ENCODE assay signal across 10 cellular contexts in genomic region chr9:136204838-136205706, GRCh38. TPM values are rescaled to one million over a fixed set of nuclear protein-coding genes. Genes with fewer than 3 reads are reported as not detected.
DNase-seq lines count a peak whose midpoint lies in the region; ATAC-seq lines count a peak whose summit lies in the region.
"Had no signal": no experiment of that assay in that cellular context is flagged by ENCODE, and none has a peak within 500 bp of the region (broad histone marks: within the 10 kb centered on the region; RNA-seq: fewer than 3 reads in every experiment).

LHX3 (minus strand) TSS chr9:136205128; CDS start chr9:136205012, 116 bp downstream.

- H3K27ac Mint-ChIP-seq in effector memory CD8-positive, alpha-beta T cell: no peak within 1 kb of the TSS
- H3K27ac Mint-ChIP-seq in naive B cell: peak within 1 kb of the TSS in 1 of 6 donors; percentile 30

- no peak within 1 kb of the TSS for H3K9ac ChIP-seq in HUES6 (ENCODE audit: low read length)

- H3K4me3 ChIP-seq in HUES6 (ENCODE audit: low read depth, low read length): peak within 1 kb of the TSS; percentile 18; the same call in 1 of the 2 replicates
- H3K4me3 ChIP-seq: lung had no signal

- peaks cover 3 to 5% of the 10 kb centered on the region in 2 donors for H3K4me1 Mint-ChIP-seq in effector memory CD8-positive, alpha-beta T cell (ENCODE audit: low read depth in 2 of 2)
- peaks cover 13 to 16% (median 13%) of the 10 kb centered on the region in 3 donors for H3K4me1 Mint-ChIP-seq in naive B cell

- H3K9me3 Mint-ChIP-seq in effector memory CD8-positive, alpha-beta T cell: no peaks in the 10 kb centered on the region
- H3K9me3 Mint-ChIP-seq in naive B cell: no peaks in the 10 kb centered on the region

- no peaks in the 10 kb centered on the region for H3K9me3 ChIP-seq in HUES6 (ENCODE audit: control insufficient read depth, insufficient read depth, low read depth, low read length)

- 0 out of 2 replicates have a peak, but pooled peaks cover 2% of the 10 kb centered on the region for H3K4me1 ChIP-seq in HUES6 (ENCODE audit: control insufficient read depth, insufficient read depth, low read length)

- peaks cover 11 to 38% of the 10 kb centered on the region in 2 donors for H3K27me3 Mint-ChIP-seq in effector memory CD8-positive, alpha-beta T cell
- peaks cover 7 to 38% (median 9%) of the 10 kb centered on the region in 3 donors for H3K27me3 Mint-ChIP-seq in naive B cell

- H3K36me3 Mint-ChIP-seq in effector memory CD8-positive, alpha-beta T cell (ENCODE audit: insufficient read depth): peaks cover 4% of the 10 kb centered on the region
- peaks cover 16 to 25% of the 10 kb centered on the region in 2 donors for H3K36me3 Mint-ChIP-seq in naive B cell

- H3K27ac ChIP-seq in HUES6 (ENCODE audit: low read depth, low read length): no peak within 1 kb of the TSS

- ATAC-seq in effector memory CD8-positive, alpha-beta T cell (replicated peaks): peak; percentile 39
- peak; percentile 29 to 38 for ATAC-seq in naive B cell (ENCODE audit: low read depth in 2 of 2)

- H3K4me3 Mint-ChIP-seq in effector memory CD8-positive, alpha-beta T cell: no peak within 1 kb of the TSS
- H3K4me3 Mint-ChIP-seq in naive B cell: peak within 1 kb of the TSS in 4 of 8 donors; percentile 29 to 49 (median 41)

- H3K36me3 ChIP-seq in HUES6 (ENCODE audit: control insufficient read depth, insufficient read depth, low read length): peaks cover 10% of the 10 kb centered on the region

- DNase-seq in Daoy (ENCODE audit: low read depth) (peak; percentile 58), naive B cell (peak; percentile 28), NCI-H187 treated with DMSO at 0.1 percent for 48 hours (lab: John Stamatoyannopoulos, UW) (no peak), NCI-H69 (lab: John Stamatoyannopoulos, UW) (no peak), DMS153 (lab: John Stamatoyannopoulos, UW) (no peak)
- no peak for DNase-seq in effector memory CD8-positive, alpha-beta T cell
- DNase-seq: effector CD8-positive, alpha-beta T cell had no signal

- H3K27me3 ChIP-seq in HUES6 (ENCODE audit: control insufficient read depth, insufficient read depth, low read length): peaks cover 67% of the 10 kb centered on the region

RNA-seq across cellular contexts. Expression of gene LHX3, which starts in this region (rescaled TPM):
- total RNA-seq in Daoy (2014; rRNA removed; shearing (Covaris generic)): not detected in 2 replicates
- polyA plus RNA-seq in naive B cell (ENCODE audit: low read depth in 6 of 6): not detected
- total RNA-seq: lung, urinary bladder had no signal
- polyA plus RNA-seq: lung, urinary bladder had no signal

Comparison
In these comparisons a context has a peak if more than half of its experiments do, and no peak if none do; other contexts are left out.
1. Peak in DNase-seq in Daoy; RNA of the gene not detected or under 1 TPM.
2. Peak in DNase-seq and ATAC-seq in naive B cell; RNA of the gene not detected or under 1 TPM.